In the genomic region with DNA sequence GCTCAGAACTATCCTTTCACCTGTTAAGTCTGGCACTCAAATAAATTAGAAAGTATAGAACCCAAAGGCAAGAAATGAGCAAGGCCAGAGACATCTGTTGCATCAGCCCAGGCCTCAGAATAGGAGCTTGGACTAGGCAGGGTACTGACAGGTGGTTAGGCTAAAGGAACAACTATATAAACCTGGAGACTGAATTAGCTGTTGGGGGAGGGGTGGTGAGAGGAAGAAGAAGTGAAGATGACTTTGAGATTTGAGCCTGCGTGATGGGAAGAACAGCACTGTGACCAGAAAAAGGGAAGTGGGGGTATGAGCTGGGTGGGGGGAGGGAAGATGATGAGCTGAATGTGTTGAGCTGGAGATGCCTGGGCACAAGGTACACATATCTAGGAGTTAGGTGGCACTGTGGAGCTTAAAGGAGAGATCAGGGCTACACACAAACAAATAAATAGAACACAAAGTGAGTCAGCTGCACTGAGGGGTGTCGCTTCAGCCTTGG, we compare ENCODE assay signal across 7 cellular contexts.
DNase-seq lines count a peak whose midpoint lies in the region; ATAC-seq and TF ChIP-seq lines count a peak whose summit lies in the region.

No MANE protein-coding gene starts in this region.

- no peak overlapping the region for H3K4me2 ChIP-seq in mammary epithelial cell (ENCODE audit: insufficient read depth, low read depth, low read length)

- no peaks in the 10 kb centered on the region for H3K9me3 ChIP-seq in mammary epithelial cell (replicated peaks; ENCODE audit: insufficient read depth, low read length)

- no peak overlapping the region for H3K4me3 ChIP-seq in mammary epithelial cell (replicated peaks in 1 of 3; ENCODE audit: insufficient read depth in 1 of 3, low read depth in 2 of 3, low read length in 3 of 3)

- WGBS in mammary epithelial cell (ENCODE audit: low coverage, missing lambda C conversion rate): 96% methylated on average over 2 of the region's 2 CpGs

- intact Hi-C loops in mammary epithelial cell (cut with micrococcal nuclease): no loop called here

- H3K27ac ChIP-seq in mammary epithelial cell (ENCODE audit: insufficient read depth, low read depth, low read length): no peak overlapping the region

- dilution Hi-C loops in mammary epithelial cell (cut with HindIII; ENCODE audit: low sequenced_read_pairs): no loop called here

- peak; percentile 76 for DNase-seq in SIG-M5 (lab: John Stamatoyannopoulos, UW)
- peak; percentile 42 for DNase-seq in renal cortical epithelial cell (ENCODE audit: low read depth)
- DNase-seq in activated T-cell treated with anti-CD3 and anti-CD28 coated beads for 4 hours: no peak
- no peak for DNase-seq in mammary epithelial cell
- DNase-seq in immature natural killer cell: no peak

- H2AFZ ChIP-seq in mammary epithelial cell (ENCODE audit: low read depth, low read length): no peak overlapping the region

- no peaks in the 10 kb centered on the region for H3K27me3 ChIP-seq in mammary epithelial cell (ENCODE audit: insufficient read depth, low read length)

- TF ChIP-seq CTCF in mammary epithelial cell (conservative IDR thresholded peaks at IDR 0.05 in 1 of 2, IDR thresholded peaks at IDR 0.05 in 1 of 2; ENCODE audit: extremely low read depth in 1 of 2, insufficient read depth in 1 of 2, low read depth in 1 of 2, low read length in 2 of 2): peak in 1 of 2 donors; percentile 14

- no peak overlapping the region for H3K9ac ChIP-seq in mammary epithelial cell (ENCODE audit: insufficient read depth, low read length)

- peaks cover 2 to 6% (median 2%) of the 10 kb centered on the region in 3 donors for H3K27me3 Mint-ChIP-seq in immature natural killer cell (ENCODE audit: low read depth in 3 of 3)

- TF ChIP-seq POLR2A in GM18951 (IDR thresholded peaks at IDR 0.05; ENCODE audit: extremely low read depth, insufficient read depth, insufficient read length): peak; percentile 16

- H3K36me3 ChIP-seq in mammary epithelial cell (ENCODE audit: insufficient read depth, low read length): no peaks in the 10 kb centered on the region

- CTCF ChIA-PET in mammary epithelial cell (lab: Charles Lee; ENCODE audit: low non-redundant PET): no interaction called here

- peaks cover 11 to 13% of the 10 kb centered on the region in 2 donors for H3K4me1 Mint-ChIP-seq in immature natural killer cell

- peak overlapping the region in 1 of 6 donors; percentile 18 for H3K27ac Mint-ChIP-seq in immature natural killer cell

- no peaks in the 10 kb centered on the region for H3K9me3 Mint-ChIP-seq in immature natural killer cell

- in situ Hi-C loops in GM18951 (cut with MboI; ENCODE audit: low sequenced_read_pairs, unreplicated experiment): no loop called here
- in situ Hi-C loops in mammary epithelial cell (cut with MboI; ENCODE audit: low sequenced_read_pairs in 2 of 2): no loop called here

- BruUV-seq in mammary epithelial cell (replicated peaks; lab: Mats Ljungman, UMichigan): no TSS peak

- peaks cover 9% of the 10 kb centered on the region for H3K4me1 ChIP-seq in mammary epithelial cell (ENCODE audit: insufficient read depth, low read length)

- H3K36me3 Mint-ChIP-seq in immature natural killer cell: peaks cover 0 to 3% (median 0%) of the 10 kb centered on the region in 3 donors

- H4K20me1 ChIP-seq in mammary epithelial cell (ENCODE audit: insufficient read depth, low read length): no peaks in the 10 kb centered on the region

- peak; percentile 36 for ATAC-seq in HG02973 (IDR thresholded peaks at IDR 0.05; ENCODE audit: unreplicated experiment)

- H3K4me3 Mint-ChIP-seq in immature natural killer cell: no peak overlapping the region

- no peaks in the 10 kb centered on the region for H3K79me2 ChIP-seq in mammary epithelial cell (ENCODE audit: insufficient read depth, low read length)

Comparison
In these comparisons a context has a peak if more than half of its experiments do, and no peak if none do; other contexts are left out.
1. DNase-seq: peak in SIG-M5 (single experiment) and renal cortical epithelial cell (single experiment); none in activated T-cell treated with anti-CD3 and anti-CD28 coated beads for 4 hours (single experiment), mammary epithelial cell (single experiment) and immature natural killer cell (0 of 3).